Comparison of ENCODE assay signal across 25 cellular contexts in genomic region chr10:50556238-50557120, GRCh38.
DNase-seq lines count a peak whose midpoint lies in the region; ATAC-seq, FAIRE-seq and TF ChIP-seq lines count a peak whose summit lies in the region.
"Had no signal": no experiment of that assay in that cellular context is flagged by ENCODE, and none has a peak within 500 bp of the region (broad histone marks: within the 10 kb centered on the region; RNA-seq: fewer than 3 reads in every experiment).

No MANE protein-coding gene starts in this region.

- no peak for TF ChIP-seq POLR2A in H54 (IDR thresholded peaks at IDR 0.05; ENCODE audit: low read depth, low read length)

- no peak overlapping the region for H3K4me3 Mint-ChIP-seq in progenitor cell of endocrine pancreas (ENCODE audit: low read depth)
- H3K4me3 Mint-ChIP-seq: memory B cell; naive thymus-derived CD8-positive, alpha-beta T cell; T-cell had no signal

- H3K27me3 ChIP-seq in BLaER1 = no peaks in the 10 kb centered on the region
- H3K27me3 ChIP-seq: ovary had no signal

- H3K27ac Mint-ChIP-seq in progenitor cell of endocrine pancreas = peak overlapping the region; percentile 57
- H3K27ac Mint-ChIP-seq: T-cell had no signal

- H3K9me3 ChIP-seq in BLaER1 (no peaks in the 10 kb centered on the region), HEK293 (ENCODE audit: control insufficient read depth, insufficient read depth, low read depth, low read length) (no peaks in the 10 kb centered on the region)
- H3K9me3 ChIP-seq: ovary had no signal

- H3K4me3 ChIP-seq in BLaER1 (no peak overlapping the region), HEK293 (ENCODE audit: low read depth, low read length) (no peak overlapping the region)
- H3K4me3 ChIP-seq: ovary had no signal

- peak overlapping the region; percentile 79 for H3K4me2 ChIP-seq in BLaER1

- H3K9me3 Mint-ChIP-seq in progenitor cell of endocrine pancreas (ENCODE audit: low read depth) = no peaks in the 10 kb centered on the region
- H3K9me3 Mint-ChIP-seq: memory B cell; naive thymus-derived CD8-positive, alpha-beta T cell; T-cell had no signal

- POLR2A ChIA-PET in HEK293 (lab: Yijun Ruan, JAX) = no interaction called here

- no peak for TF ChIP-seq CTCF in HEK293 (tag by site-specific recombination; IDR thresholded peaks at IDR 0.05)
- no peak for TF ChIP-seq CTCF in progenitor cell of endocrine pancreas (IDR thresholded peaks at IDR 0.05; ENCODE audit: unreplicated experiment)

- 0 out of 2 replicates have a peak, but pooled peaks cover 6% of the 10 kb centered on the region for H4K20me1 ChIP-seq in BLaER1

- H3K27ac ChIP-seq in BLaER1 = peak overlapping the region; percentile 62
- H3K27ac ChIP-seq in HEK293 (ENCODE audit: extremely low read depth, low read depth, low read length) = no peak overlapping the region
- H3K27ac ChIP-seq: ovary had no signal

- no peak for FAIRE-seq in H54 (lab: Jason Lieb, UNC)
- FAIRE-seq: GM18507, keratinocyte, small intestine had no signal

- H3K4me1 Mint-ChIP-seq in progenitor cell of endocrine pancreas (ENCODE audit: low read depth) = peaks cover 12% of the 10 kb centered on the region

- 0 out of 2 replicates have a peak overlapping the region, but pooled peaks have one; percentile 48 for H3K9ac ChIP-seq in BLaER1

- H3K4me1 ChIP-seq in BLaER1 (peaks cover 54% of the 10 kb centered on the region), HEK293 (ENCODE audit: control insufficient read depth, insufficient read depth, low read length) (0 out of 2 replicates have a peak, but pooled peaks cover 3% of the 10 kb centered on the region)

- no peaks in the 10 kb centered on the region for H3K27me3 Mint-ChIP-seq in progenitor cell of endocrine pancreas
- H3K27me3 Mint-ChIP-seq: memory B cell; naive thymus-derived CD8-positive, alpha-beta T cell; T-cell had no signal

- DNase-seq in dermis microvascular lymphatic vessel endothelial cell (ENCODE audit: low read depth in 2 of 2) (peak; percentile 62 to 82), progenitor cell of endocrine pancreas (ENCODE audit: low spot score, unreplicated experiment) (no peak), activated gamma-delta T cell (lab: John Stamatoyannopoulos, UW) (no peak), H54 (ENCODE audit: insufficient read length, low spot score) (no peak)
- DNase-seq: activated CD4-positive, alpha-beta T cell treated with anti-CD3 and anti-CD28 coated beads, Interleukin-2, amount 50 U/mL, for 1 hour; activated CD8-positive, alpha-beta memory T cell treated with anti-CD3 and anti-CD28 coated beads, Interleukin-2, amount 50 U/mL, for 4 hours; activated effector memory CD4-positive, alpha-beta T cell treated with anti-CD3 and anti-CD28 coated beads, Interleukin-2, amount 50 U/mL, for 16 hours; amniotic stem cell; central memory CD4-positive, alpha-beta T cell; DMS79 treated with DMSO at 0.1 percent for 48 hours; naive thymus-derived CD8-positive, alpha-beta T cell; NCI-H2107; NCI-H524 treated with DMSO at 0.1 percent for 48 hours; ovary; SHP77; small intestine; stimulated activated CD4-positive, alpha-beta T cell treated with anti-CD3 and anti-CD28 coated beads, Interleukin-4, amount 100 ng/mL, for 4 hours; T-cell had no signal

- H3K36me3 Mint-ChIP-seq in progenitor cell of endocrine pancreas (ENCODE audit: insufficient read depth) = no peaks in the 10 kb centered on the region

- CTCF ChIA-PET in HEK293 (lab: Yijun Ruan, JAX) = interaction anchor here (0.7 to 1.2 kb wide), 4 partner anchors 12 to 188 kb away, joined by 3 to 4 read pairs (median 4); no protein-coding TSS in a partner anchor

- ATAC-seq in GM21381 (IDR thresholded peaks at IDR 0.05; ENCODE audit: unreplicated experiment) (no peak), GM19463 (IDR thresholded peaks at IDR 0.05; ENCODE audit: unreplicated experiment) (no peak)
- ATAC-seq: naive thymus-derived CD8-positive, alpha-beta T cell; T-cell had no signal

- H3K36me3 ChIP-seq in BLaER1 = no peaks in the 10 kb centered on the region
- no peaks in the 10 kb centered on the region for H3K36me3 ChIP-seq in HEK293 (ENCODE audit: control insufficient read depth in 2 of 2, insufficient read depth in 1 of 2, low read length in 2 of 2)
- H3K36me3 ChIP-seq: ovary had no signal

TF ChIP-seq in HEK293, 187 proteins besides CTCF, POLR2A, EP300 and RAD21:
- TF ChIP-seq ZNF292 (tag by site-specific recombination; IDR thresholded peaks at IDR 0.05; ENCODE audit: borderline replicate concordance, low read depth) (no peak), ZNF175 (tag by site-specific recombination; IDR thresholded peaks at IDR 0.05) (no peak), MYNN (tag by site-specific recombination; IDR thresholded peaks at IDR 0.05; ENCODE audit: borderline replicate concordance) (no peak), ZNF114 (tag by site-specific recombination; IDR thresholded peaks at IDR 0.05) (no peak), ZSCAN30 (tag by site-specific recombination; IDR thresholded peaks at IDR 0.05) (no peak), SCRT2 (tag by site-specific recombination; IDR thresholded peaks at IDR 0.05) (peak; percentile 43; the same call in 1 of the 2 replicates)

Comparison
In these comparisons a context has a peak if more than half of its experiments do, and no peak if none do; other contexts are left out.
1. DNase-seq: peak in dermis microvascular lymphatic vessel endothelial cell (2 of 2); none in progenitor cell of endocrine pancreas (single experiment), activated gamma-delta T cell (single experiment) and H54 (single experiment).